31 cellular contexts compared by ENCODE assay signal in genomic region chr1:79391896-79392295, GRCh38.
DNase-seq lines count a peak whose midpoint lies in the region; ATAC-seq and TF ChIP-seq lines count a peak whose summit lies in the region.
"Had no signal": no experiment of that assay in that cellular context is flagged by ENCODE, and none has a peak within 500 bp of the region (broad histone marks: within the 10 kb centered on the region; RNA-seq: fewer than 3 reads in every experiment).

No MANE protein-coding gene starts in this region.

- H3K36me3 ChIP-seq in hepatocyte (replicated peaks; ENCODE audit: insufficient read depth, low read depth) = no peaks in the 10 kb centered on the region
- H3K36me3 ChIP-seq: BE2C, cardiac muscle cell, ovary, vagina had no signal

- no peaks in the 10 kb centered on the region for H3K4me1 ChIP-seq in hepatocyte (ENCODE audit: insufficient read depth)
- H3K4me1 ChIP-seq: BE2C, vagina had no signal

- no peak overlapping the region for H3K4me2 ChIP-seq in hepatocyte

- no peaks in the 10 kb centered on the region for H3K27me3 ChIP-seq in hepatocyte
- H3K27me3 ChIP-seq: BE2C, cardiac muscle cell, ovary, vagina had no signal

- H3K79me2 ChIP-seq in hepatocyte = no peaks in the 10 kb centered on the region

- CTCF ChIA-PET in RWPE1 (lab: Yijun Ruan, JAX) = no interaction called here

- H3K27ac ChIP-seq in hepatocyte = no peak overlapping the region
- H3K27ac ChIP-seq in RWPE1 = no peak overlapping the region
- H3K27ac ChIP-seq: cardiac muscle cell, HL-60, ovary, SK-N-MC, vagina had no signal

- DNase-seq in DMS153 (lab: John Stamatoyannopoulos, UW) (peak; percentile 59), ELR (ENCODE audit: low read depth) (peak; percentile 2), NCI-H526 (lab: John Stamatoyannopoulos, UW) (peak; percentile 56 to 81), hepatocyte (ENCODE audit: low spot score) (peak; percentile 4), Ammon's horn (ENCODE audit: low spot score) (no peak), pons (ENCODE audit: low spot score) (no peak), RWPE1 (ENCODE audit: low spot score) (no peak)
- DNase-seq: ACHN; activated CD4-positive, alpha-beta T cell treated with anti-CD3 and anti-CD28 coated beads, Interleukin-2, amount 10 ng/mL, durations not matched to agents 24 days and 14 days; activated effector memory CD4-positive, alpha-beta T cell treated with anti-CD3 and anti-CD28 coated beads, Interleukin-2, amount 50 U/mL, for 16 hours; activated naive CD8-positive, alpha-beta T cell treated with anti-CD3 and anti-CD28 coated beads for 36 hours; activated T-cell treated with anti-CD3 and anti-CD28 coated beads, Interleukin-2, amount 50 U/mL, for 24 hours; aorta; BE2C; CD8-positive, alpha-beta T cell; H7; hypothalamus; immature natural killer cell; left cardiac atrium; mammary epithelial cell; NCI-H1694; NCI-H524 treated with DMSO at 0.1 percent for 48 hours; ovary; stimulated activated CD4-positive, alpha-beta T cell treated with anti-CD3 and anti-CD28 coated beads, Interleukin-2, amount 100 ng/mL, for 24 hours; T-helper 1 cell had no signal

- WGBS in hepatocyte (ENCODE audit: low lambda C conversion rate, missing lambda C conversion rate) = 40% methylated on average over 2 of the region's 2 CpGs

- H3K9me2 ChIP-seq in hepatocyte (replicated peaks; ENCODE audit: insufficient read depth) = no peaks in the 10 kb centered on the region

- POLR2A ChIA-PET in RWPE1 (lab: Yijun Ruan, JAX; ENCODE audit: low non-redundant PET) = no interaction called here

- H3K9me3 ChIP-seq in hepatocyte (ENCODE audit: low read depth) = no peaks in the 10 kb centered on the region
- H3K9me3 ChIP-seq: BE2C, ovary, vagina had no signal

- H2AFZ ChIP-seq in hepatocyte = no peak overlapping the region

- H3K4me3 ChIP-seq in hepatocyte = no peak overlapping the region
- H3K4me3 ChIP-seq: cardiac muscle cell, ovary, SK-N-MC, vagina had no signal

- TF ChIP-seq CTCF in hepatocyte (IDR thresholded peaks at IDR 0.05; ENCODE audit: poor library complexity) (no peak), RWPE1 (conservative IDR thresholded peaks at IDR 0.05; ENCODE audit: low read depth) (no peak)

- no peak for ATAC-seq in GM21360 (IDR thresholded peaks at IDR 0.05; ENCODE audit: unreplicated experiment)
- ATAC-seq: CD8-positive, alpha-beta T cell; left cardiac atrium; WTC11 had no signal

- no peaks in the 10 kb centered on the region for H4K20me1 ChIP-seq in hepatocyte (ENCODE audit: insufficient read depth, poor library complexity, severe bottlenecking)

Comparison
In these comparisons a context has a peak if more than half of its experiments do, and no peak if none do; other contexts are left out.
1. DNase-seq: peak in DMS153 (single experiment), ELR (single experiment), NCI-H526 (2 of 2) and hepatocyte (single experiment); none in Ammon's horn (single experiment), pons (single experiment) and RWPE1 (single experiment).